Comparison of ENCODE assay signal across 27 cellular contexts in genomic region chr3:15941958-15942357, GRCh38.
"Had no signal": no experiment of that assay in that cellular context is flagged by ENCODE, and none has a peak within 500 bp of the region (broad histone marks: within the 10 kb centered on the region; RNA-seq: fewer than 3 reads in every experiment).

No MANE protein-coding gene starts in this region.

- H3K9me3 ChIP-seq: adrenal gland, breast epithelium had no signal

- H3K27ac ChIP-seq: adrenal gland, breast epithelium, cardiac muscle cell, coronary artery, dorsolateral prefrontal cortex had no signal

- H3K27me3 ChIP-seq: adrenal gland, breast epithelium, cardiac muscle cell, dorsolateral prefrontal cortex had no signal

- H3K36me3 ChIP-seq: adrenal gland, breast epithelium, cardiac muscle cell had no signal

- FAIRE-seq: frontal cortex had no signal

- H3K4me3 ChIP-seq: adrenal gland, breast epithelium, cardiac muscle cell, coronary artery, dorsolateral prefrontal cortex had no signal

- DNase-seq: activated CD4-positive, alpha-beta memory T cell treated with anti-CD3 and anti-CD28 coated beads for 36 hours; activated CD4-positive, alpha-beta T cell treated with anti-CD3 and anti-CD28 coated beads for 36 hours; activated CD4-positive, alpha-beta T cell treated with anti-CD3 and anti-CD28 coated beads, Interleukin-2, amount 10 ng/mL, durations not matched to agents 24 days and 14 days; activated CD4-positive, CD25-positive, alpha-beta regulatory T cell; activated CD4-positive, CD25-positive, alpha-beta regulatory T cell treated with anti-CD3 and anti-CD28 coated beads, Interleukin-2, amount 50 U/mL, for 72 hours; activated CD8-positive, alpha-beta memory T cell treated with anti-CD3 and anti-CD28 coated beads, Interleukin-2, amount 10 ng/mL, durations not matched to agents 7 days and 5 days; activated CD8-positive, alpha-beta memory T cell treated with anti-CD3 and anti-CD28 coated beads, Interleukin-2, amount 50 U/mL, for 4 hours; activated CD8-positive, alpha-beta T cell treated with anti-CD3 and anti-CD28 coated beads, Interleukin-2, amount 10 ng/mL, durations not matched to agents 7 days and 5 days; activated effector memory CD4-positive, alpha-beta T cell treated with anti-CD3 and anti-CD28 coated beads, Interleukin-2, amount 50 U/mL, for 16 hours; activated naive CD4-positive, alpha-beta T cell treated with anti-CD3 and anti-CD28 coated beads for 36 hours; activated naive CD8-positive, alpha-beta T cell treated with anti-CD3 and anti-CD28 coated beads for 36 hours; activated naive CD8-positive, alpha-beta T cell treated with anti-CD3 and anti-CD28 coated beads, Interleukin-2, amount 50 U/mL, for 24 hours; activated T-cell treated with anti-CD3 and anti-CD28 coated beads, Interleukin-2, amount 50 U/mL, for 1 hour; activated T-cell treated with anti-CD3 and anti-CD28 coated beads, Interleukin-2, amount 50 U/mL, for 48 hours; adrenal gland; central memory CD4-positive, alpha-beta T cell; cerebellar nuclear complex; dorsolateral prefrontal cortex; effector memory CD4-positive, alpha-beta T cell; endodermal cell; head of caudate nucleus; T-helper 2 cell had no signal

- ATAC-seq: activated CD4-positive, alpha-beta T cell treated with anti-CD3 and anti-CD28 coated beads for 36 hours; activated CD8-positive, alpha-beta memory T cell treated with anti-CD3 and anti-CD28 coated beads, Interleukin-2, amount 10 ng/mL, durations not matched to agents 7 days and 5 days; activated CD8-positive, alpha-beta T cell treated with anti-CD3 and anti-CD28 coated beads, Interleukin-2, amount 10 ng/mL, durations not matched to agents 7 days and 5 days; activated naive CD8-positive, alpha-beta T cell treated with anti-CD3 and anti-CD28 coated beads, Interleukin-2, amount 50 U/mL, for 24 hours; esophagus mucosa had no signal

- H3K4me1 ChIP-seq: adrenal gland, breast epithelium had no signal
